In genomic region chr3:122233109-122233952, GRCh38 we compare ENCODE assay signal across 9 cellular contexts. TPM values are rescaled to one million over a fixed set of nuclear protein-coding genes. Genes with fewer than 3 reads are reported as not detected.
DNase-seq lines count a peak whose midpoint lies in the region; ATAC-seq and FAIRE-seq lines count a peak whose summit lies in the region.
"Had no signal": no experiment of that assay in that cellular context is flagged by ENCODE, and none has a peak within 500 bp of the region (broad histone marks: within the 10 kb centered on the region; RNA-seq: fewer than 3 reads in every experiment).

No MANE protein-coding gene starts in this region.

- no peak overlapping the region for H3K9ac ChIP-seq in Karpas-422 (ENCODE audit: low read length)

- H2AFZ ChIP-seq in Karpas-422 (ENCODE audit: low read length): no peak overlapping the region

- H3K4me3 ChIP-seq in Karpas-422 (ENCODE audit: low read length): no peak overlapping the region
- H3K4me3 ChIP-seq: SK-N-MC had no signal

- H3K27me3 Mint-ChIP-seq in activated T-cell treated with anti-CD3 and anti-CD28 coated beads, Interleukin-2, amount 50 U/mL, for 4 hours (ENCODE audit: low read depth): peaks cover 8% of the 10 kb centered on the region

- no peaks in the 10 kb centered on the region for H3K9me3 ChIP-seq in Karpas-422 (ENCODE audit: low read length)

- H4K20me1 ChIP-seq in Karpas-422 (ENCODE audit: insufficient read depth, low read depth, low read length): no peaks in the 10 kb centered on the region

- H3K4me1 ChIP-seq in Karpas-422 (ENCODE audit: low read length): no peaks in the 10 kb centered on the region

- H3K36me3 Mint-ChIP-seq in activated T-cell treated with anti-CD3 and anti-CD28 coated beads, Interleukin-2, amount 50 U/mL, for 4 hours (ENCODE audit: insufficient read depth): no peaks in the 10 kb centered on the region

- FAIRE-seq in frontal cortex (lab: Jason Lieb, UNC): no peak

- no peaks in the 10 kb centered on the region for H3K36me3 ChIP-seq in Karpas-422 (ENCODE audit: insufficient read depth, low read length)

- H3K4me1 Mint-ChIP-seq in activated T-cell treated with anti-CD3 and anti-CD28 coated beads, Interleukin-2, amount 50 U/mL, for 4 hours (ENCODE audit: low read depth): peaks cover 22% of the 10 kb centered on the region

- no peaks in the 10 kb centered on the region for H3K27me3 ChIP-seq in Karpas-422 (ENCODE audit: low read length)

- H3K9me2 ChIP-seq in Karpas-422 (replicated peaks; ENCODE audit: insufficient read depth, low read length): no peaks in the 10 kb centered on the region

- ATAC-seq in activated T-cell treated with anti-CD3 and anti-CD28 coated beads, Interleukin-2, amount 50 U/mL, for 4 hours: peak; percentile 41 to 72
- peak; percentile 77 for ATAC-seq in HG02938 (IDR thresholded peaks at IDR 0.05; ENCODE audit: unreplicated experiment)

- no peak overlapping the region for H3K4me3 Mint-ChIP-seq in activated T-cell treated with anti-CD3 and anti-CD28 coated beads, Interleukin-2, amount 50 U/mL, for 4 hours

- H3K9me3 Mint-ChIP-seq in activated T-cell treated with anti-CD3 and anti-CD28 coated beads, Interleukin-2, amount 50 U/mL, for 4 hours: no peaks in the 10 kb centered on the region

- H3K27ac ChIP-seq in Karpas-422 (ENCODE audit: low read length): no peak overlapping the region
- H3K27ac ChIP-seq: SK-N-MC had no signal

- no peak for DNase-seq in activated T-cell treated with anti-CD3 and anti-CD28 coated beads, Interleukin-2, amount 50 U/mL, for 4 hours
- DNase-seq in activated T-cell treated with anti-CD3 and anti-CD28 coated beads, Interleukin-2, amount 50 U/mL, for 1 hour: no peak
- DNase-seq in SKM-1 treated with dmso at 0.1 percent for 144 hours (lab: John Stamatoyannopoulos, UW; ENCODE audit: unreplicated experiment) (peak; percentile 97), Karpas-422 (no peak), frontal cortex (ENCODE audit: low spot score in 2 of 2) (no peak)
- DNase-seq in stimulated activated CD8-positive, alpha-beta memory T cell treated with anti-CD3 and anti-CD28 coated beads, Interleukin-4, amount 100 ng/mL, for 48 hours: peak; percentile 39
- no peak for DNase-seq in activated effector memory CD4-positive, alpha-beta T cell treated with anti-CD3 and anti-CD28 coated beads, Interleukin-2, amount 50 U/mL, for 16 hours

- no peak overlapping the region for H3K4me2 ChIP-seq in Karpas-422 (ENCODE audit: low read depth, low read length, poor library complexity, severe bottlenecking)

- no peaks in the 10 kb centered on the region for H3K79me2 ChIP-seq in Karpas-422 (ENCODE audit: low read length)

RNA-seq across cellular contexts. Expression of gene CASR, which starts 49.9 kb away (rescaled TPM):
- under 1 TPM in 2 of 3 donors, not detected in 1; 0.08 to 0.16 TPM for total RNA-seq in activated T-cell treated with anti-CD3 and anti-CD28 coated beads, Interleukin-2, amount 50 U/mL, for 4 hours
- not detected in 2 replicates for total RNA-seq in Karpas-422 (2014; rRNA removed; shearing (Covaris generic); ENCODE audit: low replicate concordance)
- not detected for total RNA-seq in frontal cortex

Comparison
In these comparisons a context has a peak if more than half of its experiments do, and no peak if none do; other contexts are left out.
1. DNase-seq: peak in SKM-1 treated with dmso at 0.1 percent for 144 hours (single experiment) and stimulated activated CD8-positive, alpha-beta memory T cell treated with anti-CD3 and anti-CD28 coated beads, Interleukin-4, amount 100 ng/mL, for 48 hours (single experiment); none in activated T-cell treated with anti-CD3 and anti-CD28 coated beads, Interleukin-2, amount 50 U/mL, for 4 hours (single experiment), activated T-cell treated with anti-CD3 and anti-CD28 coated beads, Interleukin-2, amount 50 U/mL, for 1 hour (single experiment), Karpas-422 (single experiment), frontal cortex (0 of 2) and activated effector memory CD4-positive, alpha-beta T cell treated with anti-CD3 and anti-CD28 coated beads, Interleukin-2, amount 50 U/mL, for 16 hours (single experiment).